ENCODE assay signal across 8 cellular contexts in the genomic region with DNA sequence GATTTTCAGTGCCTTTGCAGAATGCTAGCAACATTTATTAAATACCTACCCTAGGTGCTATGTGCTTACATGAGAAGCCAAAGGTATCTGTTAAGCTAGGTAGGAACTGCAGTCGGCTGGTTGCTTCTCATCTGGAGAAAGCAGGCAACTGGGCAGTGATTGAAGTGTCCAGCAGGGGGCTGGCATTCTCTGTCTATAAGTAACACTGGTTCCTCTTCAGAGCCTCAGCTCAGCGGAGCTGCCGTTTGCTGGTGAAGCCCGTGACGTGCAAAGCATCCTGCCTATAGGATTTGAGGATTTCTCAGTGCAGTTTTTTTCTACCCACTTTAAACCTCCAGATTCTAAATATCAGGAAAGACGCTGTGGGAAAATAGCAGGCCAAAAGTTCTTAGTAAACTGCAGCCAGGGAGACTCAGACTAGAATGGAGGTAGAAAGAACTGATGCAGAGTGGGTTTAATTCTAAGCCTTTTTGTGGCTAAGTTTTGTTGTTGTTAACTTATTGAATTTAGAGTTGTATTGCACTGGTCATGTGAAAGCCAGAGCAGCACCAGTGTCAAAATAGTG. TPM values are rescaled to one million over a fixed set of nuclear protein-coding genes. Genes with fewer than 3 reads are reported as not detected.
A peak's percentile ranks its signal among the peaks of the same experiment; 100 is the strongest.
DNase-seq lines count a peak whose midpoint lies in the region; ATAC-seq, FAIRE-seq and TF ChIP-seq lines count a peak whose summit lies in the region.

GRPR (plus strand) TSS at position 344 of the 565 bp plus-strand sequence. CDS start 389 bp downstream, outside the sequence.

- WGBS in suprapubic skin = 3% methylated on average over 6 of the region's 6 CpGs

- no peak within 1 kb of the TSS for H3K4me3 ChIP-seq in DND-41 (ENCODE audit: low read depth in 1 of 2, low read length in 2 of 2)
- H3K4me3 ChIP-seq in suprapubic skin = no peak within 1 kb of the TSS

- H3K79me2 ChIP-seq in DND-41 (ENCODE audit: insufficient read depth, low read length) = no peaks in the 10 kb centered on the region

- H3K4me1 ChIP-seq in DND-41 (ENCODE audit: insufficient read depth, low read length) = no peaks in the 10 kb centered on the region
- no peaks in the 10 kb centered on the region for H3K4me1 ChIP-seq in foreskin keratinocyte
- H3K4me1 ChIP-seq in suprapubic skin = no peaks in the 10 kb centered on the region

- no peaks in the 10 kb centered on the region for H3K9me3 Mint-ChIP-seq in activated T-helper 17 cell treated with anti-CD3 and anti-CD28 coated beads, Interleukin-2, amount 50 U/mL, for 72 hours

- H3K27me3 ChIP-seq in DND-41 (ENCODE audit: insufficient read depth, low read length, poor library complexity) (no peaks in the 10 kb centered on the region), foreskin keratinocyte (no peaks in the 10 kb centered on the region), suprapubic skin (no peaks in the 10 kb centered on the region)

- H3K9me3 ChIP-seq in DND-41 (ENCODE audit: insufficient read depth, low read length, severe bottlenecking) (no peaks in the 10 kb centered on the region), suprapubic skin (no peaks in the 10 kb centered on the region)

- TF ChIP-seq EP300 in suprapubic skin (IDR thresholded peaks at IDR 0.05) = no peak

- DNase-seq in DND-41 = peak; percentile 29
- peak; percentile 48 to 53 for DNase-seq in Kasumi-1 (lab: John Stamatoyannopoulos, UW)
- DNase-seq in RCC 7860 (ENCODE audit: low spot score) = peak; percentile 58
- DNase-seq in foreskin keratinocyte = peak; percentile 26 to 56
- peak; percentile 55 for DNase-seq in non-pigmented ciliary epithelial cell (ENCODE audit: low read depth)
- DNase-seq in suprapubic skin (ENCODE audit: low spot score in 2 of 2) = peak; percentile 68 to 78

- peak; percentile 86 for FAIRE-seq in RCC 7860 (lab: Jason Lieb, UNC)

- no peaks in the 10 kb centered on the region for H3K36me3 Mint-ChIP-seq in activated T-helper 17 cell treated with anti-CD3 and anti-CD28 coated beads, Interleukin-2, amount 50 U/mL, for 72 hours (ENCODE audit: low read depth)

- H4K20me1 ChIP-seq in DND-41 (ENCODE audit: insufficient read depth, low read length) = no peaks in the 10 kb centered on the region

- no peaks in the 10 kb centered on the region for H3K36me3 ChIP-seq in DND-41 (ENCODE audit: insufficient read depth, low read length)
- H3K36me3 ChIP-seq in suprapubic skin = no peaks in the 10 kb centered on the region

- no peak within 1 kb of the TSS for H2AFZ ChIP-seq in DND-41 (ENCODE audit: low read depth, low read length)

- H3K9ac ChIP-seq in DND-41 (ENCODE audit: low read depth, low read length) = no peak within 1 kb of the TSS

- peak; percentile 59 for TF ChIP-seq CTCF in DND-41 (IDR thresholded peaks at IDR 0.05; ENCODE audit: borderline replicate concordance, extremely low read depth, low read length, poor library complexity, severe bottlenecking)
- peak; percentile 79 for TF ChIP-seq CTCF in foreskin keratinocyte (conservative IDR thresholded peaks at IDR 0.05)
- TF ChIP-seq CTCF in suprapubic skin (IDR thresholded peaks at IDR 0.05) = peak; percentile 49 to 56

- no peak within 1 kb of the TSS for H3K4me2 ChIP-seq in DND-41 (ENCODE audit: insufficient read depth, low read length)

- H3K27me3 Mint-ChIP-seq in activated T-helper 17 cell treated with anti-CD3 and anti-CD28 coated beads, Interleukin-2, amount 50 U/mL, for 72 hours = peaks cover 14% of the 10 kb centered on the region

- H3K27ac Mint-ChIP-seq in activated T-helper 17 cell treated with anti-CD3 and anti-CD28 coated beads, Interleukin-2, amount 50 U/mL, for 72 hours = no peak within 1 kb of the TSS

- no peak for TF ChIP-seq POLR2A in suprapubic skin (IDR thresholded peaks at IDR 0.05)

- no peak within 1 kb of the TSS for H3K27ac ChIP-seq in DND-41 (ENCODE audit: low read length)
- H3K27ac ChIP-seq in foreskin keratinocyte = no peak within 1 kb of the TSS
- H3K27ac ChIP-seq in suprapubic skin = no peak within 1 kb of the TSS

- peak; percentile 67; the same call in 1 of the 3 replicates for ATAC-seq in DND-41 (ENCODE audit: insufficient read depth, low read depth)
- peak; percentile 51 for ATAC-seq in GM21786 (IDR thresholded peaks at IDR 0.05; ENCODE audit: unreplicated experiment)
- peak; percentile 72 for ATAC-seq in activated T-helper 17 cell treated with anti-CD3 and anti-CD28 coated beads, Interleukin-2, amount 50 U/mL, for 72 hours (replicated peaks)
- ATAC-seq in foreskin keratinocyte = peak; percentile 94

- no peak within 1 kb of the TSS for H3K4me3 Mint-ChIP-seq in activated T-helper 17 cell treated with anti-CD3 and anti-CD28 coated beads, Interleukin-2, amount 50 U/mL, for 72 hours

- H3K4me1 Mint-ChIP-seq in activated T-helper 17 cell treated with anti-CD3 and anti-CD28 coated beads, Interleukin-2, amount 50 U/mL, for 72 hours = peaks cover 9% of the 10 kb centered on the region

RNA-seq across cellular contexts. Expression of gene GRPR, which starts in this region (rescaled TPM):
- total RNA-seq in activated T-helper 17 cell treated with anti-CD3 and anti-CD28 coated beads, Interleukin-2, amount 50 U/mL, for 72 hours = under 1 TPM in 1 of 2 donors, not detected in 1; 0.19 TPM
- total RNA-seq in foreskin keratinocyte = 0.11 TPM in 1 of 2 replicates, not detected in the other
- not detected in 2 replicates for polyA plus RNA-seq in foreskin keratinocyte
- not detected for total RNA-seq in suprapubic skin

Comparison
In these comparisons a context has a peak if more than half of its experiments do, and no peak if none do; other contexts are left out.
1. Peak in ATAC-seq in activated T-helper 17 cell treated with anti-CD3 and anti-CD28 coated beads, Interleukin-2, amount 50 U/mL, for 72 hours; RNA of the gene not detected or under 1 TPM.
2. Peak in DNase-seq and ATAC-seq in foreskin keratinocyte; RNA of the gene not detected or under 1 TPM.
3. Peak in DNase-seq in suprapubic skin; RNA of the gene not detected or under 1 TPM.